ENCODE assay signal across 17 cellular contexts in the genomic region with DNA sequence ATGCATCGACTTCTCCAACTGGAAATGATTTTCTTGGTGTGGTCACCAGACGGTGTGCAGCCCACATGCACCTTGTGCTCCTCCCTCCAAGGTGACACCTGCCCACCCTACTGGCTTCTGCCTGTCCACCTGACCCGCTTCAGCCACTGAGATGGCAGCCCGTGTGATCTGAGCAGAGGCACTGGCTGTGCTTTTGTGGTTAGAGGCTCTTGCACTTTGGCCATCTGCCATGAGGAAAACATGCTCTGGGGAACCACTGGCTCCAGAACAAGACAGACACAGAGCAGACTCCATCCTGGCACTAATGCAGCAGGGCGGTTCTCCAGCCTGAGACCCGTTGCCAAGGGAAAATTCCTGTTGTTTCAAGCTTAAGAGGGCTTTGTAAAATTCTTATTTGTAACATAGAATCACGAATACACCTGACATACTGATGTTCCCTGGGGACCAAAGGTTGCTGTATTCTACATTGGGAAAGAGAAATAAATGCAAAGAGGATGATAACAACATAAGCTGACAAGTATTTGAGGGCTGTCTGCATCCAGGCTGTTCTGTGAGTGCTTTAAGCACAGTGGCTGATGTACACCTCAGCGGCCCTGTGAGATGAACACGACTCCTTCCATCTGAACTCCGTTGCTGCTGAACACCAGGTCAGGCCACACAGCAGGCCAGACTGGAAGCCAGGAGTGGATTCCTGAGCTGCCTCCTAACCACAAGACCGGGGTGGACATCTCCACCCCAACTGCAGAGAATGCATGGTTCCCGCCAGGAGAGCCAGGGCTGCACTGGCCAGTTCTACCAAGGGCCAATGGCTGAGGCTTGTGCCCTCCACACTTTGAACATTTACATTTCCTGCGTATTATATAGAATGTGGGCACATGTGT.
DNase-seq lines count a peak whose midpoint lies in the region; ATAC-seq, FAIRE-seq and TF ChIP-seq lines count a peak whose summit lies in the region.
"Had no signal": no experiment of that assay in that cellular context is flagged by ENCODE, and none has a peak within 500 bp of the region (broad histone marks: within the 10 kb centered on the region; RNA-seq: fewer than 3 reads in every experiment).

No MANE protein-coding gene starts in this region.

- H3K27ac ChIP-seq in kidney (ENCODE audit: low read depth in 2 of 2, low read length in 2 of 2): no peak overlapping the region
- H3K27ac ChIP-seq: heart left ventricle, PC-9 had no signal

- no peaks in the 10 kb centered on the region for H3K36me3 ChIP-seq in kidney (ENCODE audit: control insufficient read depth in 1 of 2, insufficient read depth in 2 of 2, low read length in 2 of 2)
- H3K36me3 ChIP-seq: heart left ventricle had no signal

- ATAC-seq in left ventricle myocardium superior (peak; percentile 63), GM18909 (IDR thresholded peaks at IDR 0.05; ENCODE audit: poor library complexity, unreplicated experiment) (no peak), GM21528 (IDR thresholded peaks at IDR 0.05; ENCODE audit: low FRiP score, unreplicated experiment) (no peak)
- ATAC-seq: activated CD4-positive, CD25-positive, alpha-beta regulatory T cell treated with anti-CD3 and anti-CD28 coated beads, Interleukin-2, amount 50 U/mL, for 24 hours; GM23338 had no signal

- no peak overlapping the region for H3K9ac ChIP-seq in kidney (ENCODE audit: low read length in 2 of 2)

- no peak for FAIRE-seq in kidney (lab: Jason Lieb, UNC)
- FAIRE-seq: endothelial cell of umbilical vein had no signal

- no peak for TF ChIP-seq CTCF in kidney (IDR thresholded peaks at IDR 0.05; ENCODE audit: borderline replicate concordance, extremely low read depth, insufficient read depth)

- no peaks in the 10 kb centered on the region for H3K9me3 ChIP-seq in kidney (ENCODE audit: control insufficient read depth in 1 of 2, low read length in 2 of 2)

- H3K4me1 ChIP-seq in kidney (ENCODE audit: control insufficient read depth in 1 of 2, insufficient read depth in 1 of 2, low read depth in 1 of 2, low read length in 2 of 2): no peaks in the 10 kb centered on the region

- peak; percentile 46 for DNase-seq in COR-L47 (lab: John Stamatoyannopoulos, UW)
- peak; percentile 41 for DNase-seq in NCI-H1105 treated with DMSO at 0.1 percent for 48 hours (lab: John Stamatoyannopoulos, UW)
- peak; percentile 34 for DNase-seq in left ventricle myocardium superior
- DNase-seq in posterior vena cava (ENCODE audit: low spot score): peak; percentile 50
- no peak for DNase-seq in kidney
- no peak for DNase-seq in NCI-H2227 (lab: John Stamatoyannopoulos, UW; ENCODE audit: unreplicated experiment)
- DNase-seq: cerebellar nuclear complex; KG1; PC-9; stimulated activated CD8-positive, alpha-beta memory T cell treated with anti-CD3 and anti-CD28 coated beads, Interleukin-4, amount 100 ng/mL, for 48 hours; T-helper 1 cell had no signal

- intact Hi-C loops in left ventricle myocardium superior (cut with micrococcal nuclease) (no loop called here), posterior vena cava (cut with DNase I) (loop anchor here in 1 of 2 donors (2.0 kb wide), 1 partner anchor 75 kb away; no protein-coding TSS in a partner anchor), kidney (cut with DNase I) (no loop called here)

- H3K4me3 ChIP-seq in kidney (ENCODE audit: low read length in 2 of 2): no peak overlapping the region
- H3K4me3 ChIP-seq: GM23338, heart left ventricle, PC-9 had no signal

Comparison
In these comparisons a context has a peak if more than half of its experiments do, and no peak if none do; other contexts are left out.
1. DNase-seq: peak in COR-L47 (single experiment), NCI-H1105 treated with DMSO at 0.1 percent for 48 hours (single experiment), left ventricle myocardium superior (single experiment) and posterior vena cava (single experiment); none in kidney (single experiment) and NCI-H2227 (single experiment).